ENCODE assay signal across 1 cellular context in the genomic region with DNA sequence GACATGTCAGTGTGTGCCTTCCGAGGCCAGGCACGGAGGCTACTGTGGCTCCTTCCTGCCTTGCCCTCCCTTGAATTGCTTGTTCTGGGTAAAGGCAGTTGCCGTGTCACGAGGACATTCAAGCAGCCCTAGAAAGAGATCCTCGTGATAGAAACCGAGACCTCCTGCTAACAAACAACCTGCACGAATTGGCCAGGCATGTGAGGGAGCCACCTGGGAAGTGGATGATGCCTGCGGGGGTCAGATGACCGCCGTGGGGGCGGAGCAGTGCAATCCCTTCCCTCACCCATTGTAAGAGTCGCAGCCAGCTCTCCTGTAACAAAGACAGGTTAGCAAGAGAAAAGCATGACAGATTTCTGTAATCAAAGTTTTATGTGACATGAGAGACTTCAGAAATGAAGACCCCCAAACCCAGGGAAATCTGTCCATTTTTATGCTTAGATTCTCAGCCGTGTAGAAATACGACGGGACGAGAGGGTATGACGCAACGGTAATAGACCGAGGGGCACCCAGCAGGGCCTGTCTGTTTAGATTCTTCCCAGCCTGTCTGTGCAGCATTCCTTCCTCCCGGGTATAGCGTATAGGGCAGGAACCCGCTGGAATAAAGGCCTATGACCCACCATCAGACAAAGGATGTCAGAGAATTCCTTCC.
TF ChIP-seq lines count a peak whose summit lies in the region.

No MANE protein-coding gene starts in this region.

TF ChIP-seq in IMR-90, 13 proteins besides CTCF, POLR2A, EP300 and RAD21:
- TF ChIP-seq, protein P1, sequence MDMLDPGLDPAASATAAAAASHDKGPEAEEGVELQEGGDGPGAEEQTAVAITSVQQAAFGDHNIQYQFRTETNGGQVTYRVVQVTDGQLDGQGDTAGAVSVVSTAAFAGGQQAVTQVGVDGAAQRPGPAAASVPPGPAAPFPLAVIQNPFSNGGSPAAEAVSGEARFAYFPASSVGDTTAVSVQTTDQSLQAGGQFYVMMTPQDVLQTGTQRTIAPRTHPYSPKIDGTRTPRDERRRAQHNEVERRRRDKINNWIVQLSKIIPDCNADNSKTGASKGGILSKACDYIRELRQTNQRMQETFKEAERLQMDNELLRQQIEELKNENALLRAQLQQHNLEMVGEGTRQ (IDR thresholded peaks at IDR 0.05; ENCODE audit: low read depth, low read length), result no peak
- 0 out of 2 replicates have a peak, but pooled peaks have one; percentile 8 for TF ChIP-seq CEBPB (IDR thresholded peaks at IDR 0.05; ENCODE audit: low read depth, low read length)
